8 cellular contexts compared by ENCODE assay signal in genomic region chr16:88264641-88265285, GRCh38.
A peak's percentile ranks its signal among the peaks of the same experiment; 100 is the strongest.
DNase-seq lines count a peak whose midpoint lies in the region; ATAC-seq, FAIRE-seq and TF ChIP-seq lines count a peak whose summit lies in the region.

No MANE protein-coding gene starts in this region.

- H3K9me3 ChIP-seq in HCT116 (ENCODE audit: control insufficient read depth in 1 of 2, insufficient read depth in 1 of 2, low read depth in 1 of 2, low read length in 2 of 2): no peaks in the 10 kb centered on the region
- H3K9me3 ChIP-seq in pancreas: no peaks in the 10 kb centered on the region

- ATAC-seq in HCT116 (peak; percentile 97), foreskin keratinocyte (peak; percentile 92), pancreas (peak; percentile 90 to 94 (median 93))

- no peaks in the 10 kb centered on the region for H4K20me1 ChIP-seq in HCT116 (ENCODE audit: insufficient read depth)

- peak overlapping the region; percentile 32; the same call in 1 of the 2 replicates for H3K27ac ChIP-seq in HCT116 (ENCODE audit: low read depth, low read length)
- peak overlapping the region; percentile 80 for H3K27ac ChIP-seq in foreskin keratinocyte
- no peak overlapping the region for H3K27ac ChIP-seq in pancreas

- H3K79me2 ChIP-seq in HCT116 (ENCODE audit: insufficient read depth, low read length): no peaks in the 10 kb centered on the region

- H3K4me3 ChIP-seq in HCT116 (replicated peaks in 1 of 2; ENCODE audit: low read depth in 1 of 2, low read length in 2 of 2) (peak overlapping the region; percentile 24 to 50), pancreas (peak overlapping the region in 1 of 4 donors; percentile 23)

- no peak for TF ChIP-seq POLR2A in HCT116 (IDR thresholded peaks at IDR 0.05; ENCODE audit: borderline replicate concordance, extremely low read depth, insufficient read depth, insufficient read length)

- H3K4me1 ChIP-seq in HCT116 (ENCODE audit: control insufficient read depth in 1 of 2, insufficient read depth in 2 of 2, low read length in 2 of 2) (peaks cover 19 to 23% of the 10 kb centered on the region in 2 experiments), foreskin keratinocyte (peaks cover 6% of the 10 kb centered on the region), pancreas (peaks cover 0 to 4% (median 0%) of the 10 kb centered on the region in 3 donors)

- WGBS in pancreas, 2 donors: 40 to 46% methylated on average over 27 to 30 of the region's 30 CpGs

- BruUV-seq in HCT116 (replicated peaks; lab: Mats Ljungman, UMichigan): no TSS peak

- RAD21 ChIA-PET in HCT116 (lab: Charles Lee; ENCODE audit: low non-redundant PET in 1 of 2, low total read pairs in 2 of 2, uncharacterized antibody in 2 of 2, unreplicated experiment in 2 of 2): no interaction called here

- H3K9me2 ChIP-seq in HCT116 (ENCODE audit: insufficient read depth): no peaks in the 10 kb centered on the region

- H3K4me2 ChIP-seq in HCT116 (ENCODE audit: low read length): peak overlapping the region; percentile 91

- POLR2A ChIA-PET in HCT116 (lab: Charles Lee): interaction anchor here (1.1 kb wide), 1 partner anchor 9 kb away, joined by 4 read pairs; no protein-coding TSS in a partner anchor

- no peak for TF ChIP-seq RAD21 in HCT116 (IDR thresholded peaks at IDR 0.05; ENCODE audit: low read depth)

- TF ChIP-seq CTCF in HCT116 (IDR thresholded peaks at IDR 0.05 in 2 of 3, conservative IDR thresholded peaks at IDR 0.05 in 1 of 3; ENCODE audit: borderline replicate concordance in 1 of 3, insufficient read depth in 1 of 3, low read depth in 2 of 3, low read length in 2 of 3): no peak
- no peak for TF ChIP-seq CTCF in foreskin keratinocyte (conservative IDR thresholded peaks at IDR 0.05)
- no peak for TF ChIP-seq CTCF in pancreas (IDR thresholded peaks at IDR 0.05)

- DNase-seq in Daoy (ENCODE audit: low read depth) (peak; percentile 97), HCT116 (ENCODE audit: low read depth, low spot score) (peak; percentile 85), NOMO-1 (lab: John Stamatoyannopoulos, UW; ENCODE audit: unreplicated experiment in 2 of 2) (peak; percentile 31 to 52), foreskin keratinocyte (peak; percentile 66 to 88), pancreas (peak; percentile 85 to 96 (median 91)), ureter (ENCODE audit: low spot score) (peak; percentile 96), NCI-H774 (lab: John Stamatoyannopoulos, UW) (no peak)
- DNase-seq in activated T-helper 9 cell treated with anti-CD3 and anti-CD28 coated beads, Interleukin-2, amount 50 U/mL, for 16 hours (ENCODE audit: low read depth): peak; percentile 53

- H3K9ac ChIP-seq in HCT116 (ENCODE audit: low read length): peak overlapping the region; percentile 57

- intact Hi-C loops in HCT116 (cut with micrococcal nuclease) (no loop called here), pancreas (cut with DNase I) (no loop called here)

- no peak overlapping the region for H2AFZ ChIP-seq in HCT116 (ENCODE audit: low read depth, low read length, poor library complexity, severe bottlenecking)

- no peak for FAIRE-seq in pancreas (lab: Jason Lieb, UNC)

- no peaks in the 10 kb centered on the region for H3K36me3 ChIP-seq in HCT116 (ENCODE audit: control insufficient read depth in 1 of 2, insufficient read depth in 2 of 2, low read length in 2 of 2)
- no peaks in the 10 kb centered on the region for H3K36me3 ChIP-seq in pancreas

- H3K27me3 ChIP-seq in HCT116 (ENCODE audit: insufficient read depth, low read length) (no peaks in the 10 kb centered on the region), foreskin keratinocyte (peaks cover 15% of the 10 kb centered on the region), pancreas (no peaks in the 10 kb centered on the region)

- CTCF ChIA-PET in HCT116 (lab: Charles Lee): interaction anchor here (1.6 kb wide), 1 partner anchor 23 kb away, joined by 3 read pairs; no protein-coding TSS in a partner anchor

TF ChIP-seq in HCT116, 20 proteins besides CTCF, POLR2A, EP300 and RAD21:
- peak; percentile 91 for TF ChIP-seq EGR1 (IDR thresholded peaks at IDR 0.05; ENCODE audit: low read depth)
- TF ChIP-seq ATF3 (IDR thresholded peaks at IDR 0.05): no peak
- TF ChIP-seq CBX3 (IDR thresholded peaks at IDR 0.05; ENCODE audit: low read depth): no peak
- TF ChIP-seq SP1 (IDR thresholded peaks at IDR 0.05; ENCODE audit: low read depth): peak; percentile 76
- TF ChIP-seq ZNF274 (IDR thresholded peaks at IDR 0.05; ENCODE audit: low read depth, low read length): no peak
- TF ChIP-seq CEBPB (IDR thresholded peaks at IDR 0.05; ENCODE audit: low read depth): no peak
- TF ChIP-seq ZBTB33 (IDR thresholded peaks at IDR 0.05; ENCODE audit: extremely low read depth, insufficient replicate concordance, low read length): no peak
- no peak; the same call in 1 of the 2 replicates for TF ChIP-seq SIN3A (IDR thresholded peaks at IDR 0.05; ENCODE audit: low read depth)
- peak; percentile 84 for TF ChIP-seq FOSL1 (IDR thresholded peaks at IDR 0.05; ENCODE audit: low read depth)
- TF ChIP-seq YY1 (IDR thresholded peaks at IDR 0.05; ENCODE audit: extremely low read depth, insufficient replicate concordance, low read depth, low read length): no peak
- TF ChIP-seq REST (IDR thresholded peaks at IDR 0.05; ENCODE audit: low read depth): no peak
- no peak for TF ChIP-seq ELF1 (IDR thresholded peaks at IDR 0.05; ENCODE audit: borderline replicate concordance, low read depth)
- no peak for TF ChIP-seq ZFX (IDR thresholded peaks at IDR 0.05)
- no peak for TF ChIP-seq EZH2 (IDR thresholded peaks at IDR 0.05)
- peak; percentile 84 for TF ChIP-seq JUND (IDR thresholded peaks at IDR 0.05)
- TF ChIP-seq SRF (IDR thresholded peaks at IDR 0.05; ENCODE audit: low read depth): no peak
- TF ChIP-seq POLR2AphosphoS5 (IDR thresholded peaks at IDR 0.05; ENCODE audit: low read depth, low read length): peak; percentile 53; the same call in 1 of the 2 replicates
- TF ChIP-seq TCF7L2 (IDR thresholded peaks at IDR 0.05; ENCODE audit: borderline replicate concordance, extremely low read depth, insufficient read depth, insufficient read length): peak; percentile 54
- TF ChIP-seq EZH2phosphoT487 (IDR thresholded peaks at IDR 0.05; ENCODE audit: borderline replicate concordance): no peak
- TF ChIP-seq MAX (IDR thresholded peaks at IDR 0.05): peak; percentile 73
TF ChIP-seq in HCT116: peak in this region for 7.

Comparison
In these comparisons a context has a peak if more than half of its experiments do, and no peak if none do; other contexts are left out.
1. H3K27ac ChIP-seq: peak in HCT116 (single experiment) and foreskin keratinocyte (single experiment); none in pancreas (0 of 4).
2. Peak in every context shown above with its lines, with median percentiles within 50 percentile points of each other: ATAC-seq.